10 cellular contexts compared by ENCODE assay signal in the genomic region with DNA sequence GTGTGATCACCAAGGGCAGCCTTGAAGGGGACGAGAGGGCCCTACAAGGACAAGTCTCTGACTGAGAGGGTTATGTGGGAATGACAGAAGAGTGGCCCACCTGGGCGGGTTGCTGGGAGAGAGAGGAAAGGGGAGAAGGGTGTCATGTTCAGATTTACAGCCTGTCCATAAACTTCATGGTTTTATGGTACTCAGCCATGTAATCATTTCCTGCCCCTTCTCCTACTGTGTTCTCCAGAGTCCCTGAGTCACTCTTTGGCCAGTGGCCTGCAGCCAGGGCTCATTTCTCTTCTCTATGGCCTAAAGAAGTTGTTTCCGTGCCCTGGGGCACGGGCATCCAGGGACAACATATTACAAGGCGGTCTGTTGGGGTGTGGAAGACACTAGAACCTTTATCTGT. TPM values are rescaled to one million over a fixed set of nuclear protein-coding genes. Genes with fewer than 3 reads are reported as not detected.
DNase-seq lines count a peak whose midpoint lies in the region; ATAC-seq and TF ChIP-seq lines count a peak whose summit lies in the region.
"Had no signal": no experiment of that assay in that cellular context is flagged by ENCODE, and none has a peak within 500 bp of the region (broad histone marks: within the 10 kb centered on the region; RNA-seq: fewer than 3 reads in every experiment).

No MANE protein-coding gene starts in this region.

- peak; percentile 9 for DNase-seq in ELF-1 (ENCODE audit: low read depth, low spot score)
- peak; percentile 35 for DNase-seq in NCI-H69 (lab: John Stamatoyannopoulos, UW)
- DNase-seq in epidermal melanocyte (ENCODE audit: insufficient read length, low spot score): peak; percentile 64
- peak; percentile 42 to 58 for DNase-seq in psoas muscle
- DNase-seq in iPS-NIHi7 (ENCODE audit: extremely low spot score): no peak
- DNase-seq in GOT3 (lab: John Stamatoyannopoulos, UW): no peak
- DNase-seq: WERI-Rb-1 had no signal

- intact Hi-C loops in psoas muscle (cut with DNase I): loop anchor here in 1 of 2 donors (10.0 kb wide), 1 partner anchor 145 kb away; no protein-coding TSS in a partner anchor

- H3K4me1 ChIP-seq in psoas muscle: no peaks in the 10 kb centered on the region
- H3K4me1 ChIP-seq: body of pancreas had no signal

- H3K4me3 ChIP-seq in psoas muscle: no peak overlapping the region
- H3K4me3 ChIP-seq: body of pancreas had no signal

- H3K9me3 ChIP-seq in psoas muscle: no peaks in the 10 kb centered on the region
- H3K9me3 ChIP-seq: body of pancreas had no signal

- peak in 2 of 4 donors; percentile 32 to 40 for ATAC-seq in psoas muscle
- ATAC-seq in esophagus mucosa: no peak
- ATAC-seq in GM18519 (IDR thresholded peaks at IDR 0.05; ENCODE audit: low FRiP score, unreplicated experiment): no peak
- ATAC-seq: body of pancreas had no signal

- WGBS in psoas muscle, 3 donors: 51 to 66% (median 60%) methylated on average over 5 of the region's 5 CpGs

- H3K36me3 ChIP-seq in psoas muscle (ENCODE audit: insufficient read depth in 1 of 2, low read depth in 1 of 2): peaks cover 0 to 6% of the 10 kb centered on the region in 2 donors
- H3K36me3 ChIP-seq: WERI-Rb-1 had no signal

- no peak overlapping the region for H3K27ac ChIP-seq in psoas muscle
- H3K27ac ChIP-seq: body of pancreas, WERI-Rb-1 had no signal

- H3K27me3 ChIP-seq in psoas muscle (ENCODE audit: insufficient read depth in 3 of 3, low read length in 2 of 3): no peaks in the 10 kb centered on the region
- H3K27me3 ChIP-seq: body of pancreas had no signal

- TF ChIP-seq CTCF in psoas muscle (IDR thresholded peaks at IDR 0.05): no peak

RNA-seq across cellular contexts. Expression of a gene that starts 26.7 kb away (rescaled TPM):
- total RNA-seq in psoas muscle (10 to 100 TPM; 39.6 to 51.4 (median 45.7) TPM), esophagus mucosa (36.5 TPM)
- 10 to 100 TPM; 44.5 to 69.5 (median 65.4) TPM for polyA plus RNA-seq in psoas muscle

RNA-seq across cellular contexts. Expression of a gene that starts 51.5 kb away (rescaled TPM):
- under 1 TPM; 0.28 to 0.99 (median 0.36) TPM for total RNA-seq in psoas muscle
- under 1 TPM; 0.09 to 0.10 (median 0.09) TPM for polyA plus RNA-seq in psoas muscle
- 11.8 TPM for total RNA-seq in esophagus mucosa

RNA-seq across cellular contexts. Expression of a gene that starts 54.4 kb away (rescaled TPM):
- total RNA-seq in psoas muscle: 10 to 100 TPM in 3 of 4 donors, 1 to 10 TPM in 1; 6.1 to 22.6 (median 15.3) TPM
- polyA plus RNA-seq in psoas muscle: 10 to 100 TPM; 13.9 to 19.8 (median 17.0) TPM
- 3.1 TPM for total RNA-seq in esophagus mucosa

Comparison
In these comparisons a context has a peak if more than half of its experiments do, and no peak if none do; other contexts are left out.
1. DNase-seq: peak in ELF-1 (single experiment), NCI-H69 (single experiment), epidermal melanocyte (single experiment) and psoas muscle (2 of 2); none in iPS-NIHi7 (single experiment) and GOT3 (single experiment).